Comparison of ENCODE assay signal across 8 cellular contexts in the genomic region with DNA sequence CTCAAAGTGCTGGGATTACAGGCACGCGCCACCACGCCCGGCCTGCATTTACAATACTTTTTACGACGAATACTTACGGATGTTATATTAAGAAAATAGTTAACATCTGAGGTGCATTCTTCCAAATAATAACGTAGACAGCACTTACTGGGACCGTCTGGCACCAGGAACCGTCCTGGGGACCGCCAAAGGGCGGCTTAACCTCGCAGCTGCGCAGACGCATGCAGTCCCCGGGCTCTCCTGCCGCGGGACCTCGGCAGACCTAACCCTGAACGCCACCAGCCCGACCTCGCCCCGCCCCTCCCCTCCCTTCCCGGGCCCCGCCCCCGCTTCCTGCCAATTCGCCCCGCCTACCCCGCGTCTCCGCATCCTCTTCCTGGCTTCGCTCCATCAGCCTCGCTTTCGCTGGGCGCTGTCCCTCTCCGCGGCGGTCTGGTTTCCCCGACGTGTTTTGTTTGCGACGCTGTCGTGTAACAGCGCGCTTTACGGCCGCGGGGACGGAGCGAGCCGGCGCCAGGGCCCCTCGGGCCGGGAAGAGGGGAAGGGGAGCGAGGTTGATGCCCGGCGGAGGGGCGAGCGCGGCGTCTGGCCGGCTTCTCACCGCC. TPM values are rescaled to one million over a fixed set of nuclear protein-coding genes. Genes with fewer than 3 reads are reported as not detected.
A peak's percentile ranks its signal among the peaks of the same experiment; 100 is the strongest.
DNase-seq lines count a peak whose midpoint lies in the region; TF ChIP-seq lines count a peak whose summit lies in the region.

Gene CNOT11 (plus strand): TSS at position 479 of the 605 bp plus-strand sequence. CDS start 79 bp downstream, at position 558.

- 0 to 1% (median 1%) methylated on average over 27 to 63 of the region's 63 CpGs for WGBS in stomach, 5 donors

- no peaks in the 10 kb centered on the region for H3F3A ChIP-seq in neural cell (ENCODE audit: insufficient read depth, low read length, poor library complexity, severe bottlenecking)

- H3K9ac ChIP-seq in neural cell (ENCODE audit: low read length), result peak within 1 kb of the TSS; percentile 84

- no peak for TF ChIP-seq RAD21 in neural cell (conservative IDR thresholded peaks at IDR 0.05)

- H3K36me3 ChIP-seq in H7 (replicated peaks; ENCODE audit: control insufficient read depth, insufficient read depth, low read length), result no peaks in the 10 kb centered on the region
- H3K36me3 ChIP-seq in neural cell (ENCODE audit: insufficient read depth, low read length), result no peaks in the 10 kb centered on the region
- peaks cover 0 to 9% (median 1%) of the 10 kb centered on the region in 4 donors for H3K36me3 ChIP-seq in stomach

- H3K9me2 ChIP-seq in neural cell (ENCODE audit: insufficient read depth, low read length), result no peaks in the 10 kb centered on the region

- peaks cover 15% of the 10 kb centered on the region for H3K79me2 ChIP-seq in neural cell (replicated peaks; ENCODE audit: insufficient read depth, low read length)

- peaks cover 2% of the 10 kb centered on the region for H4K20me1 ChIP-seq in neural cell (ENCODE audit: insufficient read depth)

- peak within 1 kb of the TSS; percentile 97 for H3K4me3 ChIP-seq in H7 (ENCODE audit: insufficient read depth, low read depth, low read length)
- peak within 1 kb of the TSS; percentile 78 for H3K4me3 ChIP-seq in neural cell (ENCODE audit: low read length)
- peak within 1 kb of the TSS; percentile 70 to 98 (median 82) for H3K4me3 ChIP-seq in stomach

- TF ChIP-seq EP300 in neural cell (conservative IDR thresholded peaks at IDR 0.05; ENCODE audit: poor library complexity, severe bottlenecking) (peak; percentile 28), stomach (IDR thresholded peaks at IDR 0.05) (no peak)

- peak; percentile 97 for DNase-seq in ELF-1 (ENCODE audit: low read depth, low spot score)
- peak; percentile 97 for DNase-seq in H7
- DNase-seq in M059J (ENCODE audit: low read depth), result peak; percentile 95
- peak; percentile 93 to 96 for DNase-seq in SHP77 (lab: John Stamatoyannopoulos, UW)
- DNase-seq in activated effector memory CD4-positive, alpha-beta T cell treated with Interleukin-2 at 50 U/mL for 16 hours, result peak; percentile 97
- DNase-seq in fibroblast of the conjunctiva (ENCODE audit: low read depth), result peak; percentile 96
- peak; percentile 100 for DNase-seq in stomach

- TF ChIP-seq CTCF in neural cell (IDR thresholded peaks at IDR 0.05; ENCODE audit: poor library complexity, severe bottlenecking) (no peak), stomach (IDR thresholded peaks at IDR 0.05) (no peak)

- intact Hi-C loops in stomach (cut with DNase I; ENCODE audit: low total_unique reads), result no loop called here

- peaks cover 24 to 59% (median 49%) of the 10 kb centered on the region in 4 donors for H3K4me1 ChIP-seq in stomach

- peak within 1 kb of the TSS; percentile 87 for H2AFZ ChIP-seq in neural cell (ENCODE audit: low read depth, low read length)

- H3K27ac ChIP-seq in neural cell (ENCODE audit: low read length), result peak within 1 kb of the TSS; percentile 73
- H3K27ac ChIP-seq in stomach, result peak within 1 kb of the TSS; percentile 95 to 98 (median 98)

- TF ChIP-seq POLR2A in stomach (IDR thresholded peaks at IDR 0.05), result peak in 2 of 4 donors; percentile 35 to 43

- peak within 1 kb of the TSS; percentile 56 for H3K4me2 ChIP-seq in neural cell (ENCODE audit: low read length)

- H3K27me3 ChIP-seq in H7 (ENCODE audit: control insufficient read depth, insufficient read depth, low read length) (no peaks in the 10 kb centered on the region), neural cell (ENCODE audit: insufficient read depth, low read depth, low read length) (no peaks in the 10 kb centered on the region), stomach (no peaks in the 10 kb centered on the region)

- H3K9me3 ChIP-seq in neural cell (ENCODE audit: low read length) (no peaks in the 10 kb centered on the region), stomach (no peaks in the 10 kb centered on the region)

TF ChIP-seq in neural cell, 6 proteins besides CTCF, POLR2A, EP300 and RAD21:
- TF ChIP-seq TAF1 (IDR thresholded peaks at IDR 0.05; ENCODE audit: low read depth) (peak; percentile 54), POLR2AphosphoS5 (IDR thresholded peaks at IDR 0.05) (peak; percentile 71), EZH2 (IDR thresholded peaks at IDR 0.05; ENCODE audit: borderline replicate concordance, insufficient read depth, low read length, poor library complexity, severe bottlenecking) (no peak), MXI1 (conservative IDR thresholded peaks at IDR 0.05; ENCODE audit: poor library complexity, severe bottlenecking) (peak; percentile 43), SMC3 (conservative IDR thresholded peaks at IDR 0.05; ENCODE audit: poor library complexity) (no peak)
- TF ChIP-seq, protein P1, sequence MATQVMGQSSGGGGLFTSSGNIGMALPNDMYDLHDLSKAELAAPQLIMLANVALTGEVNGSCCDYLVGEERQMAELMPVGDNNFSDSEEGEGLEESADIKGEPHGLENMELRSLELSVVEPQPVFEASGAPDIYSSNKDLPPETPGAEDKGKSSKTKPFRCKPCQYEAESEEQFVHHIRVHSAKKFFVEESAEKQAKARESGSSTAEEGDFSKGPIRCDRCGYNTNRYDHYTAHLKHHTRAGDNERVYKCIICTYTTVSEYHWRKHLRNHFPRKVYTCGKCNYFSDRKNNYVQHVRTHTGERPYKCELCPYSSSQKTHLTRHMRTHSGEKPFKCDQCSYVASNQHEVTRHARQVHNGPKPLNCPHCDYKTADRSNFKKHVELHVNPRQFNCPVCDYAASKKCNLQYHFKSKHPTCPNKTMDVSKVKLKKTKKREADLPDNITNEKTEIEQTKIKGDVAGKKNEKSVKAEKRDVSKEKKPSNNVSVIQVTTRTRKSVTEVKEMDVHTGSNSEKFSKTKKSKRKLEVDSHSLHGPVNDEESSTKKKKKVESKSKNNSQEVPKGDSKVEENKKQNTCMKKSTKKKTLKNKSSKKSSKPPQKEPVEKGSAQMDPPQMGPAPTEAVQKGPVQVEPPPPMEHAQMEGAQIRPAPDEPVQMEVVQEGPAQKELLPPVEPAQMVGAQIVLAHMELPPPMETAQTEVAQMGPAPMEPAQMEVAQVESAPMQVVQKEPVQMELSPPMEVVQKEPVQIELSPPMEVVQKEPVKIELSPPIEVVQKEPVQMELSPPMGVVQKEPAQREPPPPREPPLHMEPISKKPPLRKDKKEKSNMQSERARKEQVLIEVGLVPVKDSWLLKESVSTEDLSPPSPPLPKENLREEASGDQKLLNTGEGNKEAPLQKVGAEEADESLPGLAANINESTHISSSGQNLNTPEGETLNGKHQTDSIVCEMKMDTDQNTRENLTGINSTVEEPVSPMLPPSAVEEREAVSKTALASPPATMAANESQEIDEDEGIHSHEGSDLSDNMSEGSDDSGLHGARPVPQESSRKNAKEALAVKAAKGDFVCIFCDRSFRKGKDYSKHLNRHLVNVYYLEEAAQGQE (IDR thresholded peaks at IDR 0.05; ENCODE audit: borderline replicate concordance), result peak; percentile 53

RNA-seq across cellular contexts. Expression of gene CNOT11, which starts in this region (rescaled TPM):
- total RNA-seq in H7 (2014; rRNA removed; shearing (Covaris generic)), result 68.6 and 72.6 TPM in 2 replicates
- 43.1 and 57.1 TPM in 2 replicates for total RNA-seq in M059J (2014; rRNA removed; shearing (Covaris generic))
- polyA plus RNA-seq in neural cell (34.9 and 35.2 TPM in 2 replicates), stomach (10 to 100 TPM; 16.1 to 26.6 (median 21.3) TPM)
- 23.6 and 25.9 TPM in 2 replicates for polyA minus RNA-seq in neural cell
- 10 to 100 TPM in 4 of 5 donors, 1 to 10 TPM in 1; 9.3 to 71.4 (median 25.3) TPM for total RNA-seq in stomach

Comparison
In these comparisons a context has a peak if more than half of its experiments do, and no peak if none do; other contexts are left out.
1. Peak in every context shown above with its lines: DNase-seq, H3K4me3 ChIP-seq and H3K27ac ChIP-seq.